Comparison of ENCODE assay signal across 1 cellular context in the genomic region with DNA sequence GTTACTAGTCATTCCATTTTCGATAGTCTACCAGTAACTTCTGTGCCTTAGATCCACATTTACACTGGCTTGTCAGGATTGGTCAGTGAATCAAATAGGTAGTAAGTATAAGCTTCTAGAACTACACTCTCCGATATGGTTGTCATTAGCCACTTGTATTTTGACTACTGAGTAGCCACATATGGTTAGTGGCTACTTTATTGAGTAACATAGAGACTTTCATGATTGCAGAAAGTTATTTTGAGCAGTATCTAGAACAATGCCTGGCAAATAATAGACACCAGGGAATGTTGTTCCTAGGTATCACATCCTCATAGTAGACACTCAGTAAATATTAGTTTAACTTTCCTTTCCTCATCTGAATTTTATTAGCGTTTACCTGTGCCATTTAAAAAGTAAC.
TF ChIP-seq lines count a peak whose summit lies in the region.

No MANE protein-coding gene starts in this region.

TF ChIP-seq in H1, 55 proteins besides CTCF, POLR2A, EP300 and RAD21 (continued from another document):
- TF ChIP-seq, protein P1, sequence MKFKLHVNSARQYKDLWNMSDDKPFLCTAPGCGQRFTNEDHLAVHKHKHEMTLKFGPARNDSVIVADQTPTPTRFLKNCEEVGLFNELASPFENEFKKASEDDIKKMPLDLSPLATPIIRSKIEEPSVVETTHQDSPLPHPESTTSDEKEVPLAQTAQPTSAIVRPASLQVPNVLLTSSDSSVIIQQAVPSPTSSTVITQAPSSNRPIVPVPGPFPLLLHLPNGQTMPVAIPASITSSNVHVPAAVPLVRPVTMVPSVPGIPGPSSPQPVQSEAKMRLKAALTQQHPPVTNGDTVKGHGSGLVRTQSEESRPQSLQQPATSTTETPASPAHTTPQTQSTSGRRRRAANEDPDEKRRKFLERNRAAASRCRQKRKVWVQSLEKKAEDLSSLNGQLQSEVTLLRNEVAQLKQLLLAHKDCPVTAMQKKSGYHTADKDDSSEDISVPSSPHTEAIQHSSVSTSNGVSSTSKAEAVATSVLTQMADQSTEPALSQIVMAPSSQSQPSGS (IDR thresholded peaks at IDR 0.05; ENCODE audit: low read length) = no peak
- TF ChIP-seq SP2 (IDR thresholded peaks at IDR 0.05; ENCODE audit: low read length) (no peak), HDAC6 (IDR thresholded peaks at IDR 0.05; ENCODE audit: low read depth, low read length) (no peak), POU5F1 (IDR thresholded peaks at IDR 0.05; ENCODE audit: low read depth, low read length) (no peak), CBX8 (IDR thresholded peaks at IDR 0.05; ENCODE audit: borderline replicate concordance, low read depth, low read length) (no peak)
- TF ChIP-seq, protein P2, sequence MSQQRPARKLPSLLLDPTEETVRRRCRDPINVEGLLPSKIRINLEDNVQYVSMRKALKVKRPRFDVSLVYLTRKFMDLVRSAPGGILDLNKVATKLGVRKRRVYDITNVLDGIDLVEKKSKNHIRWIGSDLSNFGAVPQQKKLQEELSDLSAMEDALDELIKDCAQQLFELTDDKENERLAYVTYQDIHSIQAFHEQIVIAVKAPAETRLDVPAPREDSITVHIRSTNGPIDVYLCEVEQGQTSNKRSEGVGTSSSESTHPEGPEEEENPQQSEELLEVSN (IDR thresholded peaks at IDR 0.05) = no peak
TF ChIP-seq in H1: peak in this region for 0.
